In genomic region chr22:46761017-46761416, GRCh38 we compare ENCODE assay signal across 11 cellular contexts. TPM values are rescaled to one million over a fixed set of nuclear protein-coding genes. Genes with fewer than 3 reads are reported as not detected.
DNase-seq lines count a peak whose midpoint lies in the region; ATAC-seq, FAIRE-seq and TF ChIP-seq lines count a peak whose summit lies in the region.
"Had no signal": no experiment of that assay in that cellular context is flagged by ENCODE, and none has a peak within 500 bp of the region (broad histone marks: within the 10 kb centered on the region; RNA-seq: fewer than 3 reads in every experiment).

No MANE protein-coding gene starts in this region.

- POLR2A ChIA-PET in CD8-positive, alpha-beta T cell (lab: Charles Lee), result interaction anchor here (0.6 to 3.5 kb wide), 5 partner anchors 11 to 1465 kb away, joined by 3 to 46 read pairs (median 4); no protein-coding TSS in a partner anchor

- TF ChIP-seq CTCF in CD8-positive, alpha-beta T cell (IDR thresholded peaks at IDR 0.05), result no peak
- TF ChIP-seq CTCF in chondrocyte (IDR thresholded peaks at IDR 0.05) (no peak), neural progenitor cell (IDR thresholded peaks at IDR 0.05) (no peak)

- H3K9me2 ChIP-seq in Karpas-422 (replicated peaks; ENCODE audit: insufficient read depth, low read length), result no peaks in the 10 kb centered on the region

- peaks cover 38% of the 10 kb centered on the region for H3K79me2 ChIP-seq in Karpas-422 (ENCODE audit: low read length)
- peaks cover 49% of the 10 kb centered on the region for H3K79me2 ChIP-seq in neural progenitor cell (ENCODE audit: low read depth)

- H3K4me1 Mint-ChIP-seq in CD8-positive, alpha-beta T cell (ENCODE audit: low read depth), result peaks cover 58% of the 10 kb centered on the region
- peaks cover 40% of the 10 kb centered on the region for H3K4me1 Mint-ChIP-seq in chondrocyte (ENCODE audit: low read depth)
- H3K4me1 Mint-ChIP-seq in neural progenitor cell, result peaks cover 21% of the 10 kb centered on the region

- no peak for ATAC-seq in CD8-positive, alpha-beta T cell
- no peak for ATAC-seq in HG02970 (IDR thresholded peaks at IDR 0.05; ENCODE audit: low FRiP score, unreplicated experiment)
- ATAC-seq in GM19328 (IDR thresholded peaks at IDR 0.05; ENCODE audit: unreplicated experiment), result no peak

- peaks cover 4% of the 10 kb centered on the region; the same call in 1 of the 2 replicates for H4K20me1 ChIP-seq in Karpas-422 (ENCODE audit: insufficient read depth, low read depth, low read length)
- peaks cover 6% of the 10 kb centered on the region for H4K20me1 ChIP-seq in neural progenitor cell (ENCODE audit: low read depth)

- no peak for TF ChIP-seq POLR2A in GM12892 (IDR thresholded peaks at IDR 0.05; ENCODE audit: low read depth, low read length)

- intact Hi-C loops in CD8-positive, alpha-beta T cell (cut with DNase I, micrococcal nuclease), result no loop called here

- peaks cover 26% of the 10 kb centered on the region for H3K36me3 Mint-ChIP-seq in CD8-positive, alpha-beta T cell
- H3K36me3 Mint-ChIP-seq in chondrocyte (ENCODE audit: low read depth) (no peaks in the 10 kb centered on the region), neural progenitor cell (peaks cover 5% of the 10 kb centered on the region)

- CTCF ChIA-PET in CD8-positive, alpha-beta T cell (lab: Charles Lee), result interaction anchor here (1.1 to 9.6 kb wide), 4 partner anchors 20 to 43 kb away, joined by 3 to 188 read pairs (median 20); no protein-coding TSS in a partner anchor

- DNase-seq in CD8-positive, alpha-beta T cell, result no peak
- DNase-seq in Karpas-422, result no peak
- peak; percentile 9 for DNase-seq in chondrocyte (ENCODE audit: low spot score)
- DNase-seq in neural progenitor cell (ENCODE audit: low spot score), result peak; percentile 26
- DNase-seq in EL, result no peak
- DNase-seq in GM12892 (ENCODE audit: insufficient read length), result no peak
- DNase-seq: effector memory CD4-positive, alpha-beta T cell; midbrain; NCI-H510A treated with DMSO at 0.1 percent for 48 hours had no signal

- peak overlapping the region; percentile 98 for H3K9ac ChIP-seq in Karpas-422 (ENCODE audit: low read length)
- no peak overlapping the region for H3K9ac ChIP-seq in neural progenitor cell

- H3F3A ChIP-seq in neural progenitor cell (ENCODE audit: low read depth), result peaks cover 21% of the 10 kb centered on the region

- peak overlapping the region; percentile 81 for H3K4me3 Mint-ChIP-seq in CD8-positive, alpha-beta T cell
- H3K4me3 Mint-ChIP-seq in chondrocyte (ENCODE audit: unreplicated experiment) (peak overlapping the region; percentile 99), neural progenitor cell (peak overlapping the region; percentile 96)

- no peaks in the 10 kb centered on the region for H3K27me3 ChIP-seq in CD8-positive, alpha-beta T cell (ENCODE audit: insufficient read depth, low read length)
- H3K27me3 ChIP-seq in Karpas-422 (ENCODE audit: low read length) (no peaks in the 10 kb centered on the region), neural progenitor cell (no peaks in the 10 kb centered on the region)

- no peak for FAIRE-seq in GM12892 (lab: Jason Lieb, UNC)

- peak overlapping the region; percentile 84 for H3K4me2 ChIP-seq in Karpas-422 (ENCODE audit: low read depth, low read length, poor library complexity, severe bottlenecking)
- H3K4me2 ChIP-seq in neural progenitor cell, result peak overlapping the region; percentile 91

- peaks cover 5% of the 10 kb centered on the region for H3K9me3 Mint-ChIP-seq in CD8-positive, alpha-beta T cell
- H3K9me3 Mint-ChIP-seq in chondrocyte (ENCODE audit: low read depth) (peaks cover 5% of the 10 kb centered on the region), neural progenitor cell (peaks cover 7% of the 10 kb centered on the region)

- peak overlapping the region; percentile 79 for H3K27ac Mint-ChIP-seq in CD8-positive, alpha-beta T cell
- H3K27ac Mint-ChIP-seq in chondrocyte (ENCODE audit: unreplicated experiment), result no peak overlapping the region
- H3K27ac Mint-ChIP-seq in neural progenitor cell, result no peak overlapping the region

- no peaks in the 10 kb centered on the region for H3K27me3 Mint-ChIP-seq in CD8-positive, alpha-beta T cell (ENCODE audit: low read depth)
- H3K27me3 Mint-ChIP-seq in chondrocyte (ENCODE audit: low read depth), result no peaks in the 10 kb centered on the region
- H3K27me3 Mint-ChIP-seq in neural progenitor cell (ENCODE audit: insufficient read depth, low read depth), result peaks cover 9% of the 10 kb centered on the region

- H3K4me1 ChIP-seq in CD8-positive, alpha-beta T cell (ENCODE audit: insufficient read depth, low read length), result peaks cover 27% of the 10 kb centered on the region
- H3K4me1 ChIP-seq in Karpas-422 (ENCODE audit: low read length) (peaks cover 43% of the 10 kb centered on the region), neural progenitor cell (peaks cover 14% of the 10 kb centered on the region)

- no peak overlapping the region for H3K27ac ChIP-seq in CD8-positive, alpha-beta T cell (ENCODE audit: low read depth, low read length)
- H3K27ac ChIP-seq in Karpas-422 (ENCODE audit: low read length) (peak overlapping the region; percentile 81), neural progenitor cell (no peak overlapping the region)

- no peaks in the 10 kb centered on the region for H3K9me3 ChIP-seq in CD8-positive, alpha-beta T cell (ENCODE audit: low read length)
- peaks cover 5% of the 10 kb centered on the region; the same call in 1 of the 2 replicates for H3K9me3 ChIP-seq in Karpas-422 (ENCODE audit: low read length)
- H3K9me3 ChIP-seq in neural progenitor cell (ENCODE audit: low read depth), result no peaks in the 10 kb centered on the region

- H2AFZ ChIP-seq in Karpas-422 (ENCODE audit: low read length) (no peak overlapping the region), neural progenitor cell (replicated peaks) (no peak overlapping the region)

- H3K36me3 ChIP-seq in CD8-positive, alpha-beta T cell (ENCODE audit: insufficient read depth, low read length), result no peaks in the 10 kb centered on the region
- H3K36me3 ChIP-seq in Karpas-422 (ENCODE audit: insufficient read depth, low read length) (peaks cover 5% of the 10 kb centered on the region), neural progenitor cell (no peaks in the 10 kb centered on the region)

- no peak overlapping the region for H3K4me3 ChIP-seq in CD8-positive, alpha-beta T cell (ENCODE audit: low read depth, low read length)
- H3K4me3 ChIP-seq in Karpas-422 (ENCODE audit: low read length) (peak overlapping the region; percentile 98), neural progenitor cell (peak overlapping the region; percentile 96)

RNA-seq across cellular contexts. Expression of gene TBC1D22A, which starts 1.4 kb away (rescaled TPM):
- 10 to 100 TPM; 21.8 to 27.4 TPM for total RNA-seq in CD8-positive, alpha-beta T cell
- 27.7 and 39.2 TPM in 2 replicates for total RNA-seq in Karpas-422 (2014; rRNA removed; shearing (Covaris generic); ENCODE audit: low replicate concordance)
- total RNA-seq in chondrocyte (18.9 to 21.1 TPM (median 18.9 TPM) in 3 replicates), neural progenitor cell (ENCODE audit: low replicate concordance) (9.8 and 10.6 TPM in 2 replicates)
- 29.0 TPM for polyA plus RNA-seq in GM12892 (2012; ENCODE audit: missing spikeins)

RNA-seq across cellular contexts. Expression of gene CERK, which starts 23.0 kb away (rescaled TPM):
- 10 to 100 TPM; 93.5 to 95.0 TPM for total RNA-seq in CD8-positive, alpha-beta T cell
- total RNA-seq in Karpas-422 (2014; rRNA removed; shearing (Covaris generic); ENCODE audit: low replicate concordance), result 53.8 and 79.0 TPM in 2 replicates
- total RNA-seq in chondrocyte, result 28.8 to 31.8 TPM (median 29.2 TPM) in 3 replicates
- 53.6 and 80.6 TPM in 2 replicates for total RNA-seq in neural progenitor cell (ENCODE audit: low replicate concordance)
- polyA plus RNA-seq in GM12892 (2012; ENCODE audit: missing spikeins), result 17.3 TPM

Comparison
In these comparisons a context has a peak if more than half of its experiments do, and no peak if none do; other contexts are left out.
1. DNase-seq: peak in chondrocyte (single experiment) and neural progenitor cell (single experiment); none in CD8-positive, alpha-beta T cell (0 of 7), Karpas-422 (single experiment), EL (single experiment) and GM12892 (single experiment).
2. Peak in every context shown above with its lines, with median percentiles within 50 percentile points of each other: H3K4me3 Mint-ChIP-seq.